21 cellular contexts compared by ENCODE assay signal in genomic region chr2:73323551-73323950, GRCh38. TPM values are rescaled to one million over a fixed set of nuclear protein-coding genes. Genes with fewer than 3 reads are reported as not detected.
DNase-seq lines count a peak whose midpoint lies in the region; ATAC-seq, FAIRE-seq and TF ChIP-seq lines count a peak whose summit lies in the region.
"Had no signal": no experiment of that assay in that cellular context is flagged by ENCODE, and none has a peak within 500 bp of the region (broad histone marks: within the 10 kb centered on the region; RNA-seq: fewer than 3 reads in every experiment).

No MANE protein-coding gene starts in this region.

- no peak for TF ChIP-seq EP300 in HepG2 (IDR thresholded peaks at IDR 0.05; ENCODE audit: low read depth in 2 of 2, low read length in 2 of 2)
- TF ChIP-seq EP300 in HepG2 (CRISPR knock-in tag; IDR thresholded peaks at IDR 0.05; ENCODE audit: borderline replicate concordance): no peak

- H3K27ac ChIP-seq in HepG2 (ENCODE audit: extremely low read length, insufficient read depth, low read length) (no peak overlapping the region), right lobe of liver (no peak overlapping the region), HEK293 (ENCODE audit: extremely low read depth, low read depth, low read length) (no peak overlapping the region), aorta (ENCODE audit: low read depth in 1 of 2, low read length in 2 of 2) (no peak overlapping the region)
- H3K27ac ChIP-seq: BLaER1, C4-2B had no signal

- intact Hi-C loops in HepG2 (cut with micrococcal nuclease; ENCODE audit: unreplicated experiment): no loop called here
- intact Hi-C loops in right lobe of liver (cut with DNase I): no loop called here
- intact Hi-C loops in aorta (cut with DNase I): no loop called here

- no peaks in the 10 kb centered on the region for H4K20me1 ChIP-seq in HepG2 (ENCODE audit: insufficient read depth, low read length)
- H4K20me1 ChIP-seq: BLaER1 had no signal

- no peaks in the 10 kb centered on the region for H3K9me3 ChIP-seq in HepG2 (ENCODE audit: low read length)
- no peaks in the 10 kb centered on the region for H3K9me3 ChIP-seq in right lobe of liver
- no peaks in the 10 kb centered on the region for H3K9me3 ChIP-seq in HEK293 (ENCODE audit: control insufficient read depth, insufficient read depth, low read depth, low read length)
- H3K9me3 ChIP-seq in aorta (ENCODE audit: control insufficient read depth, low read length): no peaks in the 10 kb centered on the region
- H3K9me3 ChIP-seq: BLaER1, Caco-2 had no signal

- TF ChIP-seq CTCF in HepG2 (CRISPR knock-in tag; IDR thresholded peaks at IDR 0.05) (no peak), right lobe of liver (IDR thresholded peaks at IDR 0.05) (no peak), HEK293 (tag by site-specific recombination; IDR thresholded peaks at IDR 0.05) (no peak)

- FAIRE-seq in HepG2 (lab: Jason Lieb, UNC) (no peak), urothelium cell line (lab: Jason Lieb, UNC) (peak; percentile 30)
- FAIRE-seq: G401.6, GM12892 had no signal

- H3K9ac ChIP-seq in HepG2 (ENCODE audit: insufficient read depth, low read depth, low read length): no peak overlapping the region
- H3K9ac ChIP-seq: BLaER1 had no signal

- TF ChIP-seq RAD21 in HepG2 (CRISPR knock-in tag; IDR thresholded peaks at IDR 0.05): no peak

- 4% methylated on average over 5 of the region's 5 CpGs for WGBS in HepG2 (ENCODE audit: low lambda C conversion rate)
- 45% methylated on average over 5 of the region's 5 CpGs for WGBS in right lobe of liver (ENCODE audit: insufficient coverage, low coverage, low lambda C conversion rate, missing lambda C conversion rate)
- 69 to 70% methylated on average over 5 of the region's 5 CpGs for WGBS in aorta, 2 donors

- DNase-seq in HepG2 (ENCODE audit: low spot score) (no peak), right lobe of liver (no peak), urothelium cell line (ENCODE audit: low spot score) (no peak), aorta (no peak)
- no peak for DNase-seq in activated effector memory CD4-positive, alpha-beta T cell treated with Interleukin-2 at 50 U/mL for 16 hours
- DNase-seq: Caco-2; CD4-positive, CD25-positive, alpha-beta regulatory T cell; CD8-positive, alpha-beta T cell; DMS153; DND-41; H9; HFFc6 had no signal

- H2AFZ ChIP-seq in HepG2 (ENCODE audit: low read length): no peak overlapping the region

- in situ Hi-C loops in HepG2 (cut with HindIII; ENCODE audit: extremely low pct_ligation_motif_present, low pct_unique_long_range_greater_than_20kb): no loop called here

- no TSS peak for BruUV-seq in HepG2 (replicated peaks; lab: Mats Ljungman, UMichigan)

- CTCF ChIA-PET in HepG2 (lab: Yijun Ruan, JAX; ENCODE audit: low intra/inter-chr PET ratio, low total read pairs): no interaction called here
- CTCF ChIA-PET in HEK293 (lab: Yijun Ruan, JAX): no interaction called here

- H3K4me3 ChIP-seq in HepG2 (replicated peaks in 1 of 3; ENCODE audit: insufficient read depth in 1 of 3, low read depth in 2 of 3, low read length in 3 of 3): no peak overlapping the region
- no peak overlapping the region for H3K4me3 ChIP-seq in right lobe of liver
- no peak overlapping the region for H3K4me3 ChIP-seq in HEK293 (ENCODE audit: low read depth, low read length)
- no peak overlapping the region for H3K4me3 ChIP-seq in aorta (ENCODE audit: low read length in 2 of 2)
- H3K4me3 ChIP-seq: BLaER1 had no signal

- H3K36me3 ChIP-seq in HepG2 (replicated peaks in 1 of 2; ENCODE audit: control insufficient read depth in 1 of 2, insufficient read depth in 2 of 2, low read length in 2 of 2) (no peaks in the 10 kb centered on the region), right lobe of liver (no peaks in the 10 kb centered on the region), HEK293 (ENCODE audit: control insufficient read depth in 2 of 2, insufficient read depth in 1 of 2, low read length in 2 of 2) (no peaks in the 10 kb centered on the region), aorta (ENCODE audit: control insufficient read depth in 1 of 2, insufficient read depth in 2 of 2, low read length in 1 of 2) (no peaks in the 10 kb centered on the region)
- H3K36me3 ChIP-seq: BLaER1 had no signal

- POLR2A ChIA-PET in HepG2 (lab: Yijun Ruan, JAX): no interaction called here
- POLR2A ChIA-PET in HEK293 (lab: Yijun Ruan, JAX): no interaction called here

- no peaks in the 10 kb centered on the region for H3K79me2 ChIP-seq in HepG2 (ENCODE audit: insufficient read depth, low read length)

- peaks cover 4 to 40% of the 10 kb centered on the region in 2 experiments for H3K27me3 ChIP-seq in HepG2 (ENCODE audit: control insufficient read depth in 1 of 2, insufficient read depth in 2 of 2, low read length in 2 of 2)
- H3K27me3 ChIP-seq in right lobe of liver: no peaks in the 10 kb centered on the region
- H3K27me3 ChIP-seq in aorta (ENCODE audit: control insufficient read depth in 1 of 2, insufficient read depth in 2 of 2, low read length in 1 of 2): no peaks in the 10 kb centered on the region
- H3K27me3 ChIP-seq: BLaER1 had no signal

- H3K4me2 ChIP-seq in HepG2 (ENCODE audit: low read depth, low read length): no peak overlapping the region
- H3K4me2 ChIP-seq: BLaER1 had no signal

- ATAC-seq in HepG2 (peak; percentile 26; the same call in 1 of the 3 replicates), right lobe of liver (no peak), aorta (ENCODE audit: low FRiP score) (no peak)
- ATAC-seq: CD8-positive, alpha-beta T cell; HCT116 had no signal

- no peaks in the 10 kb centered on the region for H3K4me1 ChIP-seq in HepG2 (ENCODE audit: insufficient read depth, low read length)
- no peaks in the 10 kb centered on the region for H3K4me1 ChIP-seq in right lobe of liver
- no peaks in the 10 kb centered on the region for H3K4me1 ChIP-seq in HEK293 (ENCODE audit: control insufficient read depth, insufficient read depth, low read length)
- no peaks in the 10 kb centered on the region for H3K4me1 ChIP-seq in aorta (ENCODE audit: control insufficient read depth in 1 of 2, insufficient read depth in 2 of 2, low read length in 2 of 2)
- H3K4me1 ChIP-seq: BLaER1, Caco-2 had no signal

- TF ChIP-seq POLR2A in HepG2 (IDR thresholded peaks at IDR 0.05; ENCODE audit: insufficient read depth in 1 of 2, low read depth in 2 of 2, low read length in 2 of 2): no peak
- no peak for TF ChIP-seq POLR2A in right lobe of liver (IDR thresholded peaks at IDR 0.05)

TF ChIP-seq in HEK293, 187 proteins besides CTCF, POLR2A, EP300 and RAD21 (continues in another document):
- TF ChIP-seq ZFHX2 (tag by site-specific recombination; conservative IDR thresholded peaks at IDR 0.05) (no peak), WT1 (tag by site-specific recombination; IDR thresholded peaks at IDR 0.05) (no peak)

RNA-seq across cellular contexts. Expression of gene EGR4, which starts 30.2 kb away (rescaled TPM):
- total RNA-seq in HepG2 (2016; rRNA removed; fragmentation: Illumina TruSeq; extraction: Trizol) (not detected in 2 replicates), right lobe of liver (not detected), aorta (not detected)
- not detected in 2 replicates for total RNA-seq in HepG2 (2016; cell fraction: cytosol; rRNA removed; fragmentation: Illumina TruSeq; extraction: Trizol; ENCODE audit: low read depth)
- 0.06 TPM in 1 of 2 replicates, not detected in the other for total RNA-seq in HepG2 (2016; cell fraction: insoluble cytoplasmic fraction; rRNA removed; fragmentation: Illumina TruSeq; extraction: Trizol)
- total RNA-seq in HepG2 (2016; cell fraction: membrane; rRNA removed; fragmentation: Illumina TruSeq; extraction: Trizol): not detected in 2 replicates
- total RNA-seq in HepG2 (2016; cell fraction: nucleus; rRNA removed; fragmentation: Illumina TruSeq; extraction: Trizol): not detected in 2 replicates
- polyA plus RNA-seq in HepG2 (2011; rRNA removed) (not detected in 2 replicates), aorta (not detected)
- 0.03 TPM in 1 of 2 replicates, not detected in the other for polyA plus RNA-seq in HepG2 (2011; cell fraction: cytosol; rRNA removed)
- 0.07 TPM in 1 of 2 replicates, not detected in the other for polyA plus RNA-seq in HepG2 (2011; cell fraction: nucleus; rRNA removed)
- not detected in 2 replicates for polyA plus RNA-seq in HepG2 (2012)
- polyA plus RNA-seq in HepG2 (2016; cell fraction: cytosol; fragmentation: Illumina TruSeq; extraction: Trizol; ENCODE audit: low read depth): not detected in 2 replicates
- polyA plus RNA-seq in HepG2 (2016; cell fraction: insoluble cytoplasmic fraction; fragmentation: Illumina TruSeq; extraction: Trizol; ENCODE audit: low read depth): not detected in 2 replicates
- not detected in 2 replicates for polyA plus RNA-seq in HepG2 (2016; cell fraction: membrane; fragmentation: Illumina TruSeq; extraction: Trizol; ENCODE audit: low read depth)
- not detected in 2 replicates for polyA plus RNA-seq in HepG2 (2016; cell fraction: nucleus; fragmentation: Illumina TruSeq; extraction: Trizol; ENCODE audit: insufficient read depth, low read depth)
- not detected in 2 replicates for polyA minus RNA-seq in HepG2 (2011; rRNA and poly(A)+ RNA removed; ENCODE audit: low replicate concordance)
- not detected in 2 replicates for polyA minus RNA-seq in HepG2 (2011; cell fraction: cytosol; rRNA and poly(A)+ RNA removed)
- 0.25 TPM in 1 of 2 replicates, not detected in the other for polyA minus RNA-seq in HepG2 (2011; cell fraction: nucleus; rRNA and poly(A)+ RNA removed)
- total RNA-seq: A172, Caco-2, H4, HFFc6 had no signal
- polyA plus RNA-seq: AG04450; CD4-positive, CD25-positive, alpha-beta regulatory T cell had no signal

RNA-seq across cellular contexts. Expression of gene FBXO41, which starts 39.3 kb away (rescaled TPM):
- total RNA-seq in HepG2 (2016; rRNA removed; fragmentation: Illumina TruSeq; extraction: Trizol) (3.0 and 4.2 TPM in 2 replicates), right lobe of liver (under 1 TPM; 0.13 to 0.65 (median 0.38) TPM), aorta (1 to 10 TPM; 3.3 to 4.7 TPM)
- 1.2 TPM in 2 replicates for total RNA-seq in HepG2 (2016; cell fraction: cytosol; rRNA removed; fragmentation: Illumina TruSeq; extraction: Trizol; ENCODE audit: low read depth)
- 2.7 and 3.8 TPM in 2 replicates for total RNA-seq in HepG2 (2016; cell fraction: insoluble cytoplasmic fraction; rRNA removed; fragmentation: Illumina TruSeq; extraction: Trizol)
- 2.4 and 2.5 TPM in 2 replicates for total RNA-seq in HepG2 (2016; cell fraction: membrane; rRNA removed; fragmentation: Illumina TruSeq; extraction: Trizol)
- total RNA-seq in HepG2 (2016; cell fraction: nucleus; rRNA removed; fragmentation: Illumina TruSeq; extraction: Trizol): 6.0 and 6.4 TPM in 2 replicates
- polyA plus RNA-seq in HepG2 (2011; rRNA removed) (10.3 and 11.1 TPM in 2 replicates), aorta (1 to 10 TPM in 1 of 2 donors, under 1 TPM in 1; 0.25 to 1.2 TPM)
- polyA plus RNA-seq in HepG2 (2011; cell fraction: cytosol; rRNA removed): 5.7 and 7.4 TPM in 2 replicates
- 32.6 and 44.1 TPM in 2 replicates for polyA plus RNA-seq in HepG2 (2011; cell fraction: nucleus; rRNA removed)
- polyA plus RNA-seq in HepG2 (2012): 8.1 and 9.8 TPM in 2 replicates
- 1.0 and 1.1 TPM in 2 replicates for polyA plus RNA-seq in HepG2 (2016; cell fraction: cytosol; fragmentation: Illumina TruSeq; extraction: Trizol; ENCODE audit: low read depth)
- polyA plus RNA-seq in HepG2 (2016; cell fraction: insoluble cytoplasmic fraction; fragmentation: Illumina TruSeq; extraction: Trizol; ENCODE audit: low read depth): 3.1 and 4.1 TPM in 2 replicates
- 1.6 and 2.0 TPM in 2 replicates for polyA plus RNA-seq in HepG2 (2016; cell fraction: membrane; fragmentation: Illumina TruSeq; extraction: Trizol; ENCODE audit: low read depth)
- polyA plus RNA-seq in HepG2 (2016; cell fraction: nucleus; fragmentation: Illumina TruSeq; extraction: Trizol; ENCODE audit: insufficient read depth, low read depth): 20.4 and 21.9 TPM in 2 replicates
- polyA minus RNA-seq in HepG2 (2011; rRNA and poly(A)+ RNA removed; ENCODE audit: low replicate concordance): 12.4 and 15.2 TPM in 2 replicates
- polyA minus RNA-seq in HepG2 (2011; cell fraction: cytosol; rRNA and poly(A)+ RNA removed): 5.4 and 6.2 TPM in 2 replicates
- 14.7 and 16.5 TPM in 2 replicates for polyA minus RNA-seq in HepG2 (2011; cell fraction: nucleus; rRNA and poly(A)+ RNA removed)
